1 cellular context compared by ENCODE assay signal in genomic region chr5:149646564-149646963, GRCh38.
TF ChIP-seq lines count a peak whose summit lies in the region.

No MANE protein-coding gene starts in this region.

TF ChIP-seq in HEK293, 187 proteins besides CTCF, POLR2A, EP300 and RAD21 (continued from another document):
- TF ChIP-seq, protein P1, sequence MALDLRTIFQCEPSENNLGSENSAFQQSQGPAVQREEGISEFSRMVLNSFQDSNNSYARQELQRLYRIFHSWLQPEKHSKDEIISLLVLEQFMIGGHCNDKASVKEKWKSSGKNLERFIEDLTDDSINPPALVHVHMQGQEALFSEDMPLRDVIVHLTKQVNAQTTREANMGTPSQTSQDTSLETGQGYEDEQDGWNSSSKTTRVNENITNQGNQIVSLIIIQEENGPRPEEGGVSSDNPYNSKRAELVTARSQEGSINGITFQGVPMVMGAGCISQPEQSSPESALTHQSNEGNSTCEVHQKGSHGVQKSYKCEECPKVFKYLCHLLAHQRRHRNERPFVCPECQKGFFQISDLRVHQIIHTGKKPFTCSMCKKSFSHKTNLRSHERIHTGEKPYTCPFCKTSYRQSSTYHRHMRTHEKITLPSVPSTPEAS (tag by site-specific recombination; IDR thresholded peaks at IDR 0.05) = no peak
- peak; percentile 54; the same call in 1 of the 2 replicates for TF ChIP-seq GLIS1 (tag by site-specific recombination; IDR thresholded peaks at IDR 0.05)
- peak; percentile 69 for TF ChIP-seq EGR2 (tag by site-specific recombination; IDR thresholded peaks at IDR 0.05; ENCODE audit: low read depth)
TF ChIP-seq in HEK293: peak in this region for 7.
